ENCODE assay signal across 1 cellular context in genomic region chr1:42381424-42381673, GRCh38.
TF ChIP-seq lines count a peak whose summit lies in the region.

No MANE protein-coding gene starts in this region.

TF ChIP-seq in GM23338, 12 proteins besides CTCF, POLR2A, EP300 and RAD21 (continued from another document):
- TF ChIP-seq, protein P1, sequence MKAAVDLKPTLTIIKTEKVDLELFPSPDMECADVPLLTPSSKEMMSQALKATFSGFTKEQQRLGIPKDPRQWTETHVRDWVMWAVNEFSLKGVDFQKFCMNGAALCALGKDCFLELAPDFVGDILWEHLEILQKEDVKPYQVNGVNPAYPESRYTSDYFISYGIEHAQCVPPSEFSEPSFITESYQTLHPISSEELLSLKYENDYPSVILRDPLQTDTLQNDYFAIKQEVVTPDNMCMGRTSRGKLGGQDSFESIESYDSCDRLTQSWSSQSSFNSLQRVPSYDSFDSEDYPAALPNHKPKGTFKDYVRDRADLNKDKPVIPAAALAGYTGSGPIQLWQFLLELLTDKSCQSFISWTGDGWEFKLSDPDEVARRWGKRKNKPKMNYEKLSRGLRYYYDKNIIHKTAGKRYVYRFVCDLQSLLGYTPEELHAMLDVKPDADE (IDR thresholded peaks at IDR 0.05): no peak
- TF ChIP-seq ZNF462 (CRISPR knock-in tag; IDR thresholded peaks at IDR 0.05): no peak
TF ChIP-seq in GM23338: peak in this region for 0.
